ENCODE assay signal across 1 cellular context in the genomic region with DNA sequence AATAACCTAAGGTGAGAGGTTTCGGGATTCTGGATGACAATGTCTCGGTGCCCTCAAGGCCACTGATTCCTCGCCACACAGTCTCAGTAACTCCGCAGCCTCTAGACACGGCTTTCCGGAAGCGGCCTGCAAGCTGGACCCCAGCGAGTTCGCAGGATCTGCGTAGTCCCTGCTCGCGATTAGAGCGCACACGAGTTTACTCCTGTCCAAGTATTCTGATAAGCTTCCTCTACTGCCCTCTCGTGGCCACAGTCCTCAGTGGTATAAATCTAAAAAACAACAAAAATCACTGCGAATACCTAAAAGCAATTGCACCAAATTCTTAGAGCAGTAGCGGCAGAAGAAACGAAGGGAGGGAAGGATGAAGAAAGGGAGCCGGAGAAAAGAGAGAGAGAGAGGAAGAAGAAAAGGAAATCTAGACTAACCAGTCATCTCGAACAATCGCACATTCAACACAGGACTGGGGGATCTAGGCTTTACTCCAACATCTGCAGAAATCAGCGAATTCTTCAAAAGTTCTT.
TF ChIP-seq lines count a peak whose summit lies in the region.

No MANE protein-coding gene starts in this region.

TF ChIP-seq in HepG2, 621 proteins besides CTCF, POLR2A, EP300 and RAD21 (continued from another document and continues in another):
- TF ChIP-seq MIER2 (CRISPR knock-in tag; IDR thresholded peaks at IDR 0.05) (0 out of 2 replicates have a peak, but pooled peaks have one; percentile 47), MXI1 (IDR thresholded peaks at IDR 0.05; ENCODE audit: borderline replicate concordance, low read depth, low read length) (peak; percentile 63; the same call in 1 of the 3 replicates), ZXDC (CRISPR knock-in tag; IDR thresholded peaks at IDR 0.05) (no peak), TFDP2 (CRISPR knock-in tag; IDR thresholded peaks at IDR 0.05) (0 out of 2 replicates have a peak, but pooled peaks have one; percentile 21), ZNF614 (CRISPR knock-in tag; IDR thresholded peaks at IDR 0.05; ENCODE audit: borderline replicate concordance) (peak; percentile 70; the same call in 1 of the 2 replicates), ZBTB25 (CRISPR knock-in tag; IDR thresholded peaks at IDR 0.05) (peak; percentile 35; the same call in 1 of the 2 replicates), PRDM10 (CRISPR knock-in tag; IDR thresholded peaks at IDR 0.05; ENCODE audit: low read depth) (peak; percentile 64), ERF (CRISPR knock-in tag; IDR thresholded peaks at IDR 0.05) (peak; percentile 53; the same call in 1 of the 2 replicates), U2AF2 (IDR thresholded peaks at IDR 0.05; ENCODE audit: low read depth, low read length) (no peak), KDM5A (IDR thresholded peaks at IDR 0.05; ENCODE audit: borderline replicate concordance, low read length) (no peak), MYPOP (CRISPR knock-in tag; IDR thresholded peaks at IDR 0.05) (0 out of 2 replicates have a peak, but pooled peaks have one; percentile 25), TGIF2 (CRISPR knock-in tag; IDR thresholded peaks at IDR 0.05) (0 out of 2 replicates have a peak, but pooled peaks have one; percentile 21), BCL6 (CRISPR knock-in tag; IDR thresholded peaks at IDR 0.05) (peak; percentile 47), ZNF12 (CRISPR knock-in tag; IDR thresholded peaks at IDR 0.05) (no peak), SOX5 (CRISPR knock-in tag; IDR thresholded peaks at IDR 0.05; ENCODE audit: borderline replicate concordance) (0 out of 2 replicates have a peak, but pooled peaks have one; percentile 31), ZNF124 (CRISPR knock-in tag; IDR thresholded peaks at IDR 0.05) (0 out of 2 replicates have a peak, but pooled peaks have one; percentile 33), ZNF792 (CRISPR knock-in tag; IDR thresholded peaks at IDR 0.05) (0 out of 2 replicates have a peak, but pooled peaks have one; percentile 46), NFRKB (IDR thresholded peaks at IDR 0.05) (no peak), ZSCAN9 (CRISPR knock-in tag; IDR thresholded peaks at IDR 0.05; ENCODE audit: borderline replicate concordance) (peak; percentile 69; the same call in 1 of the 2 replicates), PAX8 (CRISPR knock-in tag; IDR thresholded peaks at IDR 0.05; ENCODE audit: borderline replicate concordance) (no peak), GABPB1 (CRISPR knock-in tag; IDR thresholded peaks at IDR 0.05) (peak; percentile 65), XRCC5 (optimal IDR thresholded peaks at IDR 0.05; ENCODE audit: low read length) (peak; percentile 50), ATF2 (CRISPR knock-in tag; IDR thresholded peaks at IDR 0.05) (peak; percentile 51; the same call in 1 of the 2 replicates), STAG1 (CRISPR knock-in tag; IDR thresholded peaks at IDR 0.05) (peak; percentile 93), YEATS2 (CRISPR knock-in tag; IDR thresholded peaks at IDR 0.05; ENCODE audit: borderline replicate concordance) (peak; percentile 44; the same call in 1 of the 2 replicates), ZKSCAN8 (CRISPR knock-in tag; IDR thresholded peaks at IDR 0.05; ENCODE audit: borderline replicate concordance) (peak; percentile 86; the same call in 1 of the 2 replicates), ZNF652 (CRISPR knock-in tag; IDR thresholded peaks at IDR 0.05; ENCODE audit: borderline replicate concordance, low read depth) (peak; percentile 61; the same call in 1 of the 2 replicates)
- TF ChIP-seq, protein P1, sequence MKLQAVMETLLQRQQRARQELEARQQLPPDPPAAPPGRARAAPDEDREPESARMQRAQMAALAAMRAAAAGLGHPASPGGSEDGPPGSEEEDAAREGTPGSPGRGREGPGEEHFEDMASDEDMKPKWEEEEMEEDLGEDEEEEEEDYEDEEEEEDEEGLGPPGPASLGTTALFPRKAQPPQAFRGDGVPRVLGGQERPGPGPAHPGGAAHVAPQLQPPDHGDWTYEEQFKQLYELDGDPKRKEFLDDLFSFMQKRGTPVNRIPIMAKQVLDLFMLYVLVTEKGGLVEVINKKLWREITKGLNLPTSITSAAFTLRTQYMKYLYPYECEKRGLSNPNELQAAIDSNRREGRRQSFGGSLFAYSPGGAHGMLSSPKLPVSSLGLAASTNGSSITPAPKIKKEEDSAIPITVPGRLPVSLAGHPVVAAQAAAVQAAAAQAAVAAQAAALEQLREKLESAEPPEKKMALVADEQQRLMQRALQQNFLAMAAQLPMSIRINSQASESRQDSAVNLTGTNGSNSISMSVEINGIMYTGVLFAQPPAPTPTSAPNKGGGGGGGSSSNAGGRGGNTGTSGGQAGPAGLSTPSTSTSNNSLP (IDR thresholded peaks at IDR 0.05; ENCODE audit: low read depth, low read length): peak; percentile 61
- TF ChIP-seq, protein P2, sequence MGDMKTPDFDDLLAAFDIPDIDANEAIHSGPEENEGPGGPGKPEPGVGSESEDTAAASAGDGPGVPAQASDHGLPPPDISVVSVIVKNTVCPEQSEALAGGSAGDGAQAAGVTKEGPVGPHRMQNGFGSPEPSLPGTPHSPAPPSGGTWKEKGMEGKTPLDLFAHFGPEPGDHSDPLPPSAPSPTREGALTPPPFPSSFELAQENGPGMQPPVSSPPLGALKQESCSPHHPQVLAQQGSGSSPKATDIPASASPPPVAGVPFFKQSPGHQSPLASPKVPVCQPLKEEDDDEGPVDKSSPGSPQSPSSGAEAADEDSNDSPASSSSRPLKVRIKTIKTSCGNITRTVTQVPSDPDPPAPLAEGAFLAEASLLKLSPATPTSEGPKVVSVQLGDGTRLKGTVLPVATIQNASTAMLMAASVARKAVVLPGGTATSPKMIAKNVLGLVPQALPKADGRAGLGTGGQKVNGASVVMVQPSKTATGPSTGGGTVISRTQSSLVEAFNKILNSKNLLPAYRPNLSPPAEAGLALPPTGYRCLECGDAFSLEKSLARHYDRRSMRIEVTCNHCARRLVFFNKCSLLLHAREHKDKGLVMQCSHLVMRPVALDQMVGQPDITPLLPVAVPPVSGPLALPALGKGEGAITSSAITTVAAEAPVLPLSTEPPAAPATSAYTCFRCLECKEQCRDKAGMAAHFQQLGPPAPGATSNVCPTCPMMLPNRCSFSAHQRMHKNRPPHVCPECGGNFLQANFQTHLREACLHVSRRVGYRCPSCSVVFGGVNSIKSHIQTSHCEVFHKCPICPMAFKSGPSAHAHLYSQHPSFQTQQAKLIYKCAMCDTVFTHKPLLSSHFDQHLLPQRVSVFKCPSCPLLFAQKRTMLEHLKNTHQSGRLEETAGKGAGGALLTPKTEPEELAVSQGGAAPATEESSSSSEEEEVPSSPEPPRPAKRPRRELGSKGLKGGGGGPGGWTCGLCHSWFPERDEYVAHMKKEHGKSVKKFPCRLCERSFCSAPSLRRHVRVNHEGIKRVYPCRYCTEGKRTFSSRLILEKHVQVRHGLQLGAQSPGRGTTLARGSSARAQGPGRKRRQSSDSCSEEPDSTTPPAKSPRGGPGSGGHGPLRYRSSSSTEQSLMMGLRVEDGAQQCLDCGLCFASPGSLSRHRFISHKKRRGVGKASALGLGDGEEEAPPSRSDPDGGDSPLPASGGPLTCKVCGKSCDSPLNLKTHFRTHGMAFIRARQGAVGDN (CRISPR knock-in tag; IDR thresholded peaks at IDR 0.05): peak; percentile 55
- TF ChIP-seq, protein P3, sequence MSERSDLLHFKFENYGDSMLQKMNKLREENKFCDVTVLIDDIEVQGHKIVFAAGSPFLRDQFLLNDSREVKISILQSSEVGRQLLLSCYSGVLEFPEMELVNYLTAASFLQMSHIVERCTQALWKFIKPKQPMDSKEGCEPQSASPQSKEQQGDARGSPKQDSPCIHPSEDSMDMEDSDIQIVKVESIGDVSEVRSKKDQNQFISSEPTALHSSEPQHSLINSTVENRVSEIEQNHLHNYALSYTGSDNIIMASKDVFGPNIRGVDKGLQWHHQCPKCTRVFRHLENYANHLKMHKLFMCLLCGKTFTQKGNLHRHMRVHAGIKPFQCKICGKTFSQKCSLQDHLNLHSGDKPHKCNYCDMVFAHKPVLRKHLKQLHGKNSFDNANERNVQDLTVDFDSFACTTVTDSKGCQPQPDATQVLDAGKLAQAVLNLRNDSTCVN (CRISPR knock-in tag; IDR thresholded peaks at IDR 0.05; ENCODE audit: borderline replicate concordance): peak; percentile 75
- TF ChIP-seq, protein P4, sequence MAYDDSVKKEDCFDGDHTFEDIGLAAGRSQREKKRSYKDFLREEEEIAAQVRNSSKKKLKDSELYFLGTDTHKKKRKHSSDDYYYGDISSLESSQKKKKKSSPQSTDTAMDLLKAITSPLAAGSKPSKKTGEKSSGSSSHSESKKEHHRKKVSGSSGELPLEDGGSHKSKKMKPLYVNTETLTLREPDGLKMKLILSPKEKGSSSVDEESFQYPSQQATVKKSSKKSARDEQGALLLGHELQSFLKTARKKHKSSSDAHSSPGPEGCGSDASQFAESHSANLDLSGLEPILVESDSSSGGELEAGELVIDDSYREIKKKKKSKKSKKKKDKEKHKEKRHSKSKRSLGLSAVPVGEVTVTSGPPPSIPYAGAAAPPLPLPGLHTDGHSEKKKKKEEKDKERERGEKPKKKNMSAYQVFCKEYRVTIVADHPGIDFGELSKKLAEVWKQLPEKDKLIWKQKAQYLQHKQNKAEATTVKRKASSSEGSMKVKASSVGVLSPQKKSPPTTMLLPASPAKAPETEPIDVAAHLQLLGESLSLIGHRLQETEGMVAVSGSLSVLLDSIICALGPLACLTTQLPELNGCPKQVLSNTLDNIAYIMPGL (CRISPR knock-in tag; IDR thresholded peaks at IDR 0.05; ENCODE audit: borderline replicate concordance in 1 of 2, low read depth in 1 of 2): peak; percentile 59 to 62; a peak in 2 of 4 replicates
